In the genomic region with DNA sequence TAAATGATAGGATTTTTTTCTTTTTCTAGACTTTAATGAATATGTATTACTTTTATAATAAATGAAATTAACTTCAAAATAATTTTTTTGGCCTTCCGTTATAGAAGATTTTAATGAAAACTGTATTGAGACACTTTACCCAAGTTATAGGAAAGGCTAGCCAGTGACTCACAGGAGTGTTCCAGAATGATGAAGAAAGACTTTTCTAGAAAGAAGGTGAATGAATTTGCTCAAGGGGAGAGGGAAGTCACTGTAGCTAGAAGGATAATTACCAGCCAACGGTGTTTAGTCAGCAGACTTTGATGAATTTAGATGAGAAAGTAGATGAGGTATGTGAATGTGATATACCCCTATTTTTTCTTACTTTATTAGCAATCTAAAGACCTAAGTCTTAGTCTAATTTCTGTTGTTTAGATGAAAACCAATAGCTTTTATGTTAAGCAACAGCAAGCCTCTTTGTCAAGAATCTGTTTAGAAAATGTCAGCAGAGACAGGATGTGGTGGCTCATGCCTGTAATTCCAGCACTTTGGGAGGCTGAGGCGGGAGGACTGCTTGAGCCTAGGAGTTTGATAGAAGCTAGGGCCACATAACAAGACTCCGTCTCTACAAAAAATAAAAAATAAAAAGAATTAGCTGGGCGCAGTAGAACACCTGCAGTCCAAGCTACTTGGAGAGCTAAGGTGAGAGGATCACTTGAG, we compare ENCODE assay signal across 1 cellular context.
TF ChIP-seq lines count a peak whose summit lies in the region.

No MANE protein-coding gene starts in this region.

TF ChIP-seq in GM23338, 12 proteins besides CTCF, POLR2A, EP300 and RAD21 (continued from another document):
- TF ChIP-seq, protein P1, sequence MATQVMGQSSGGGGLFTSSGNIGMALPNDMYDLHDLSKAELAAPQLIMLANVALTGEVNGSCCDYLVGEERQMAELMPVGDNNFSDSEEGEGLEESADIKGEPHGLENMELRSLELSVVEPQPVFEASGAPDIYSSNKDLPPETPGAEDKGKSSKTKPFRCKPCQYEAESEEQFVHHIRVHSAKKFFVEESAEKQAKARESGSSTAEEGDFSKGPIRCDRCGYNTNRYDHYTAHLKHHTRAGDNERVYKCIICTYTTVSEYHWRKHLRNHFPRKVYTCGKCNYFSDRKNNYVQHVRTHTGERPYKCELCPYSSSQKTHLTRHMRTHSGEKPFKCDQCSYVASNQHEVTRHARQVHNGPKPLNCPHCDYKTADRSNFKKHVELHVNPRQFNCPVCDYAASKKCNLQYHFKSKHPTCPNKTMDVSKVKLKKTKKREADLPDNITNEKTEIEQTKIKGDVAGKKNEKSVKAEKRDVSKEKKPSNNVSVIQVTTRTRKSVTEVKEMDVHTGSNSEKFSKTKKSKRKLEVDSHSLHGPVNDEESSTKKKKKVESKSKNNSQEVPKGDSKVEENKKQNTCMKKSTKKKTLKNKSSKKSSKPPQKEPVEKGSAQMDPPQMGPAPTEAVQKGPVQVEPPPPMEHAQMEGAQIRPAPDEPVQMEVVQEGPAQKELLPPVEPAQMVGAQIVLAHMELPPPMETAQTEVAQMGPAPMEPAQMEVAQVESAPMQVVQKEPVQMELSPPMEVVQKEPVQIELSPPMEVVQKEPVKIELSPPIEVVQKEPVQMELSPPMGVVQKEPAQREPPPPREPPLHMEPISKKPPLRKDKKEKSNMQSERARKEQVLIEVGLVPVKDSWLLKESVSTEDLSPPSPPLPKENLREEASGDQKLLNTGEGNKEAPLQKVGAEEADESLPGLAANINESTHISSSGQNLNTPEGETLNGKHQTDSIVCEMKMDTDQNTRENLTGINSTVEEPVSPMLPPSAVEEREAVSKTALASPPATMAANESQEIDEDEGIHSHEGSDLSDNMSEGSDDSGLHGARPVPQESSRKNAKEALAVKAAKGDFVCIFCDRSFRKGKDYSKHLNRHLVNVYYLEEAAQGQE (IDR thresholded peaks at IDR 0.05; ENCODE audit: unreplicated experiment), result no peak
- TF ChIP-seq NANOG (IDR thresholded peaks at IDR 0.05; ENCODE audit: borderline replicate concordance) (no peak), STAT1 (IDR thresholded peaks at IDR 0.05; ENCODE audit: unreplicated experiment) (no peak), ZNF331 (CRISPR knock-in tag; IDR thresholded peaks at IDR 0.05; ENCODE audit: low read depth) (no peak), ZNF114 (CRISPR knock-in tag; IDR thresholded peaks at IDR 0.05) (no peak), EZH2phosphoT487 (IDR thresholded peaks at IDR 0.05; ENCODE audit: unreplicated experiment) (no peak), EZH2 (IDR thresholded peaks at IDR 0.05; ENCODE audit: low read depth, unreplicated experiment) (no peak), CREB1 (CRISPR knock-in tag; IDR thresholded peaks at IDR 0.05; ENCODE audit: low read depth) (no peak), POLR2AphosphoS5 (IDR thresholded peaks at IDR 0.05; ENCODE audit: low read depth) (no peak)
- TF ChIP-seq, protein P2, sequence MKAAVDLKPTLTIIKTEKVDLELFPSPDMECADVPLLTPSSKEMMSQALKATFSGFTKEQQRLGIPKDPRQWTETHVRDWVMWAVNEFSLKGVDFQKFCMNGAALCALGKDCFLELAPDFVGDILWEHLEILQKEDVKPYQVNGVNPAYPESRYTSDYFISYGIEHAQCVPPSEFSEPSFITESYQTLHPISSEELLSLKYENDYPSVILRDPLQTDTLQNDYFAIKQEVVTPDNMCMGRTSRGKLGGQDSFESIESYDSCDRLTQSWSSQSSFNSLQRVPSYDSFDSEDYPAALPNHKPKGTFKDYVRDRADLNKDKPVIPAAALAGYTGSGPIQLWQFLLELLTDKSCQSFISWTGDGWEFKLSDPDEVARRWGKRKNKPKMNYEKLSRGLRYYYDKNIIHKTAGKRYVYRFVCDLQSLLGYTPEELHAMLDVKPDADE (IDR thresholded peaks at IDR 0.05), result no peak
- TF ChIP-seq, protein P3, sequence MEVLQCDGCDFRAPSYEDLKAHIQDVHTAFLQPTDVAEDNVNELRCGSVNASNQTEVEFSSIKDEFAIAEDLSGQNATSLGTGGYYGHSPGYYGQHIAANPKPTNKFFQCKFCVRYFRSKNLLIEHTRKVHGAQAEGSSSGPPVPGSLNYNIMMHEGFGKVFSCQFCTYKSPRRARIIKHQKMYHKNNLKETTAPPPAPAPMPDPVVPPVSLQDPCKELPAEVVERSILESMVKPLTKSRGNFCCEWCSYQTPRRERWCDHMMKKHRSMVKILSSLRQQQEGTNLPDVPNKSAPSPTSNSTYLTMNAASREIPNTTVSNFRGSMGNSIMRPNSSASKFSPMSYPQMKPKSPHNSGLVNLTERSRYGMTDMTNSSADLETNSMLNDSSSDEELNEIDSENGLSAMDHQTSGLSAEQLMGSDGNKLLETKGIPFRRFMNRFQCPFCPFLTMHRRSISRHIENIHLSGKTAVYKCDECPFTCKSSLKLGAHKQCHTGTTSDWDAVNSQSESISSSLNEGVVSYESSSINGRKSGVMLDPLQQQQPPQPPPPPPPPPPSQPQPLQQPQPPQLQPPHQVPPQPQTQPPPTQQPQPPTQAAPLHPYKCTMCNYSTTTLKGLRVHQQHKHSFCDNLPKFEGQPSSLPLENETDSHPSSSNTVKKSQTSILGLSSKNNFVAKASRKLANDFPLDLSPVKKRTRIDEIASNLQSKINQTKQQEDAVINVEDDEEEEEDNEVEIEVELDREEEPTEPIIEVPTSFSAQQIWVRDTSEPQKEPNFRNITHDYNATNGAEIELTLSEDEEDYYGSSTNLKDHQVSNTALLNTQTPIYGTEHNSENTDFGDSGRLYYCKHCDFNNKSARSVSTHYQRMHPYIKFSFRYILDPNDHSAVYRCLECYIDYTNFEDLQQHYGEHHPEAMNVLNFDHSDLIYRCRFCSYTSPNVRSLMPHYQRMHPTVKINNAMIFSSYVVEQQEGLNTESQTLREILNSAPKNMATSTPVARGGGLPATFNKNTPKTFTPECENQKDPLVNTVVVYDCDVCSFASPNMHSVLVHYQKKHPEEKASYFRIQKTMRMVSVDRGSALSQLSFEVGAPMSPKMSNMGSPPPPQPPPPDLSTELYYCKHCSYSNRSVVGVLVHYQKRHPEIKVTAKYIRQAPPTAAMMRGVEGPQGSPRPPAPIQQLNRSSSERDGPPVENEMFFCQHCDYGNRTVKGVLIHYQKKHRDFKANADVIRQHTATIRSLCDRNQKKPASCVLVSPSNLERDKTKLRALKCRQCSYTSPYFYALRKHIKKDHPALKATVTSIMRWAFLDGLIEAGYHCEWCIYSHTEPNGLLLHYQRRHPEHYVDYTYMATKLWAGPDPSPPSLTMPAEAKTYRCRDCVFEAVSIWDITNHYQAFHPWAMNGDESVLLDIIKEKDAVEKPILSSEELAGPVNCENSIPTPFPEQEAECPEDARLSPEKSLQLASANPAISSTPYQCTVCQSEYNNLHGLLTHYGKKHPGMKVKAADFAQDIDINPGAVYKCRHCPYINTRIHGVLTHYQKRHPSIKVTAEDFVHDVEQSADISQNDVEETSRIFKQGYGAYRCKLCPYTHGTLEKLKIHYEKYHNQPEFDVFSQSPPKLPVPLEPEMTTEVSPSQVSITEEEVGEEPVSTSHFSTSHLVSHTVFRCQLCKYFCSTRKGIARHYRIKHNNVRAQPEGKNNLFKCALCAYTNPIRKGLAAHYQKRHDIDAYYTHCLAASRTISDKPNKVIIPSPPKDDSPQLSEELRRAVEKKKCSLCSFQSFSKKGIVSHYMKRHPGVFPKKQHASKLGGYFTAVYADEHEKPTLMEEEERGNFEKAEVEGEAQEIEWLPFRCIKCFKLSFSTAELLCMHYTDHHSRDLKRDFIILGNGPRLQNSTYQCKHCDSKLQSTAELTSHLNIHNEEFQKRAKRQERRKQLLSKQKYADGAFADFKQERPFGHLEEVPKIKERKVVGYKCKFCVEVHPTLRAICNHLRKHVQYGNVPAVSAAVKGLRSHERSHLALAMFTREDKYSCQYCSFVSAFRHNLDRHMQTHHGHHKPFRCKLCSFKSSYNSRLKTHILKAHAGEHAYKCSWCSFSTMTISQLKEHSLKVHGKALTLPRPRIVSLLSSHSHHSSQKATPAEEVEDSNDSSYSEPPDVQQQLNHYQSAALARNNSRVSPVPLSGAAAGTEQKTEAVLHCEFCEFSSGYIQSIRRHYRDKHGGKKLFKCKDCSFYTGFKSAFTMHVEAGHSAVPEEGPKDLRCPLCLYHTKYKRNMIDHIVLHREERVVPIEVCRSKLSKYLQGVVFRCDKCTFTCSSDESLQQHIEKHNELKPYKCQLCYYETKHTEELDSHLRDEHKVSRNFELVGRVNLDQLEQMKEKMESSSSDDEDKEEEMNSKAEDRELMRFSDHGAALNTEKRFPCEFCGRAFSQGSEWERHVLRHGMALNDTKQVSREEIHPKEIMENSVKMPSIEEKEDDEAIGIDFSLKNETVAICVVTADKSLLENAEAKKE (CRISPR knock-in tag; IDR thresholded peaks at IDR 0.05), result no peak
